ENCODE assay signal across 8 cellular contexts in genomic region chr1:111507411-111508201, GRCh38. TPM values are rescaled to one million over a fixed set of nuclear protein-coding genes. Genes with fewer than 3 reads are reported as not detected.
A peak's percentile ranks its signal among the peaks of the same experiment; 100 is the strongest.
DNase-seq lines count a peak whose midpoint lies in the region; ATAC-seq and TF ChIP-seq lines count a peak whose summit lies in the region.

No MANE protein-coding gene starts in this region.

- peak overlapping the region; percentile 72 to 86 (median 82) for H3K4me3 Mint-ChIP-seq in naive thymus-derived CD4-positive, alpha-beta T cell

- H3K9me3 ChIP-seq in esophagus squamous epithelium (no peaks in the 10 kb centered on the region), stomach (no peaks in the 10 kb centered on the region)
- no peaks in the 10 kb centered on the region for H3K9me3 ChIP-seq in naive thymus-derived CD4-positive, alpha-beta T cell (ENCODE audit: control insufficient read depth in 2 of 3, low read length in 3 of 3)

- peak in 2 of 4 donors; percentile 15 to 25 for TF ChIP-seq POLR2A in esophagus squamous epithelium (IDR thresholded peaks at IDR 0.05)
- TF ChIP-seq POLR2A in stomach (IDR thresholded peaks at IDR 0.05), result no peak

- H3K36me3 ChIP-seq in esophagus squamous epithelium (no peaks in the 10 kb centered on the region), stomach (no peaks in the 10 kb centered on the region)
- no peaks in the 10 kb centered on the region for H3K36me3 ChIP-seq in naive thymus-derived CD4-positive, alpha-beta T cell (ENCODE audit: control insufficient read depth in 2 of 3, insufficient read depth in 3 of 3, low read length in 3 of 3)

- H3K27ac ChIP-seq in esophagus squamous epithelium, result peak overlapping the region; percentile 85 to 98 (median 95)
- H3K27ac ChIP-seq in naive thymus-derived CD4-positive, alpha-beta T cell (ENCODE audit: low read depth, low read length), result peak overlapping the region; percentile 74
- peak overlapping the region; percentile 87 to 97 (median 91) for H3K27ac ChIP-seq in stomach

- H3K4me1 ChIP-seq in esophagus squamous epithelium (peaks cover 14 to 48% (median 31%) of the 10 kb centered on the region in 3 donors), stomach (peaks cover 22 to 76% (median 39%) of the 10 kb centered on the region in 4 donors)
- peaks cover 64 to 83% of the 10 kb centered on the region in 2 donors for H3K4me1 ChIP-seq in naive thymus-derived CD4-positive, alpha-beta T cell (ENCODE audit: control insufficient read depth in 2 of 2, insufficient read depth in 2 of 2, low read length in 2 of 2)

- peak overlapping the region in 8 of 9 donors; percentile 88 to 97 (median 94) for H3K27ac Mint-ChIP-seq in naive thymus-derived CD4-positive, alpha-beta T cell

- no peaks in the 10 kb centered on the region for H3K27me3 Mint-ChIP-seq in naive thymus-derived CD4-positive, alpha-beta T cell

- ATAC-seq in GM18517 (IDR thresholded peaks at IDR 0.05; ENCODE audit: unreplicated experiment), result peak; percentile 54
- peak; percentile 54 for ATAC-seq in HG02938 (IDR thresholded peaks at IDR 0.05; ENCODE audit: unreplicated experiment)
- peak; percentile 76 for ATAC-seq in naive thymus-derived CD4-positive, alpha-beta T cell

- POLR2A ChIA-PET in naive thymus-derived CD4-positive, alpha-beta T cell (lab: Charles Lee), result interaction anchor here (0.5 to 5.1 kb wide), 34 partner anchors 9 to 253 kb away, joined by 3 to 21 read pairs (median 5); partner anchors contain the start of genes C1orf162, DDX20, RAP1A and WDR77

- H3K9me3 Mint-ChIP-seq in naive thymus-derived CD4-positive, alpha-beta T cell, result no peaks in the 10 kb centered on the region

- CTCF ChIA-PET in naive thymus-derived CD4-positive, alpha-beta T cell (lab: Charles Lee), result interaction anchor here (0.5 to 4.6 kb wide), 47 partner anchors 9 to 262 kb away, joined by 3 to 83 read pairs (median 6); partner anchors contain the start of genes ATP5PB, C1orf162, DDX20 and RAP1A

- H3K27me3 ChIP-seq in esophagus squamous epithelium (no peaks in the 10 kb centered on the region), stomach (no peaks in the 10 kb centered on the region)
- H3K27me3 ChIP-seq in naive thymus-derived CD4-positive, alpha-beta T cell (ENCODE audit: control insufficient read depth in 2 of 2, insufficient read depth in 2 of 2, low read length in 2 of 2), result no peaks in the 10 kb centered on the region

- H3K4me3 ChIP-seq in esophagus squamous epithelium (peak overlapping the region; percentile 11 to 59 (median 38)), stomach (peak overlapping the region; percentile 22 to 37 (median 28))
- peak overlapping the region; percentile 53 for H3K4me3 ChIP-seq in naive thymus-derived CD4-positive, alpha-beta T cell (ENCODE audit: low read length)

- no peaks in the 10 kb centered on the region for H3K36me3 Mint-ChIP-seq in naive thymus-derived CD4-positive, alpha-beta T cell

- 9 to 17% methylated on average over 8 to 9 of the region's 15 CpGs for WGBS in esophagus squamous epithelium, 2 donors
- WGBS in stomach, 5 donors, result 13 to 21% (median 16%) methylated on average over 15 of the region's 15 CpGs

- intact Hi-C loops in esophagus squamous epithelium (cut with DNase I) (loop anchor here (5.0 to 10.0 kb wide), 2 partner anchors 150 to 237 kb away; no protein-coding TSS in a partner anchor), stomach (cut with DNase I; ENCODE audit: low total_unique reads) (loop anchor here (5.0 kb wide), 1 partner anchor 145 kb away; no protein-coding TSS in a partner anchor)
- intact Hi-C loops in naive thymus-derived CD4-positive, alpha-beta T cell (cut with micrococcal nuclease), result loop anchor here (1.0 to 5.0 kb wide), 20 partner anchors 9 to 262 kb away; partner anchors contain the start of genes ATP5PB (in 2 of the 2), DDX20 (in 2 of the 2), WDR77 (in 2 of the 2) and C1orf162 (in 1 of the 2)

- TF ChIP-seq CTCF in esophagus squamous epithelium (IDR thresholded peaks at IDR 0.05) (no peak), stomach (IDR thresholded peaks at IDR 0.05) (no peak)

- DNase-seq in NCI-H82 (lab: John Stamatoyannopoulos, UW) (peak; percentile 85), esophagus squamous epithelium (lab: John Stamatoyannopoulos, UW) (peak; percentile 31), stomach (peak; percentile 57), middle frontal gyrus (ENCODE audit: extremely low spot score, low spot score) (no peak)
- peak; percentile 61 for DNase-seq in activated CD8-positive, alpha-beta memory T cell treated with anti-CD3 and anti-CD28 coated beads, Interleukin-2, amount 50 U/mL, for 4 hours
- peak; percentile 35 to 62 (median 40) for DNase-seq in naive thymus-derived CD4-positive, alpha-beta T cell

- peaks cover 42 to 65% (median 60%) of the 10 kb centered on the region in 7 donors for H3K4me1 Mint-ChIP-seq in naive thymus-derived CD4-positive, alpha-beta T cell

- TF ChIP-seq EP300 in stomach (IDR thresholded peaks at IDR 0.05), result no peak

RNA-seq across cellular contexts. Expression of gene ADORA3, which starts 4.2 kb away (rescaled TPM):
- total RNA-seq in esophagus squamous epithelium (1 to 10 TPM in 2 of 4 donors, under 1 TPM in 2; 0.27 to 6.9 (median 3.1) TPM), stomach (10 to 100 TPM in 1 of 5 donors, 1 to 10 TPM in 2, under 1 TPM in 2; 0.29 to 44.3 (median 3.7) TPM)
- total RNA-seq in naive thymus-derived CD4-positive, alpha-beta T cell, result 1 to 10 TPM in 2 of 5 experiments, under 1 TPM in 1, not detected in 2; 0.66 to 1.6 (median 1.0) TPM
- not detected for polyA plus RNA-seq in naive thymus-derived CD4-positive, alpha-beta T cell
- polyA plus RNA-seq in stomach, result 1 to 10 TPM; 1.2 to 5.9 (median 4.7) TPM

RNA-seq across cellular contexts. Expression of gene TMIGD3, which starts 4.2 kb away (rescaled TPM):
- 1 to 10 TPM in 2 of 4 donors, not detected in 2; 2.9 to 3.2 TPM for total RNA-seq in esophagus squamous epithelium
- under 1 TPM in 1 of 5 experiments, not detected in 4; 0.41 TPM for total RNA-seq in naive thymus-derived CD4-positive, alpha-beta T cell
- polyA plus RNA-seq in naive thymus-derived CD4-positive, alpha-beta T cell, result not detected
- 1 to 10 TPM in 1 of 5 donors, not detected in 4; 7.6 TPM for total RNA-seq in stomach
- polyA plus RNA-seq in stomach, result 1 to 10 TPM; 1.2 to 6.5 (median 2.7) TPM

RNA-seq across cellular contexts. Expression of gene C1orf162, which starts 33.8 kb away (rescaled TPM):
- total RNA-seq in esophagus squamous epithelium, result 10 to 100 TPM in 2 of 4 donors, 1 to 10 TPM in 2; 1.8 to 15.8 (median 8.6) TPM
- total RNA-seq in naive thymus-derived CD4-positive, alpha-beta T cell, result 100 to 1,000 TPM in 2 of 5 experiments, 10 to 100 TPM in 3; 15.3 to 117 (median 95.2) TPM
- polyA plus RNA-seq in naive thymus-derived CD4-positive, alpha-beta T cell, result 100 to 1,000 TPM; 330 to 407 TPM
- total RNA-seq in stomach, result 10 to 100 TPM in 2 of 5 donors, 1 to 10 TPM in 3; 2.2 to 19.0 (median 3.2) TPM
- polyA plus RNA-seq in stomach, result 10 to 100 TPM; 12.3 to 18.3 (median 17.1) TPM

RNA-seq across cellular contexts. Expression of gene ATP5PB, which starts 58.3 kb away (rescaled TPM):
- total RNA-seq in esophagus squamous epithelium, result 100 to 1,000 TPM; 201 to 318 (median 243) TPM
- 100 to 1,000 TPM in 2 of 5 experiments, 10 to 100 TPM in 3; 64.9 to 298 (median 98.7) TPM for total RNA-seq in naive thymus-derived CD4-positive, alpha-beta T cell
- 100 to 1,000 TPM; 280 to 437 TPM for polyA plus RNA-seq in naive thymus-derived CD4-positive, alpha-beta T cell
- total RNA-seq in stomach, result 100 to 1,000 TPM in 3 of 5 donors, 10 to 100 TPM in 2; 21.6 to 362 (median 190) TPM
- 100 to 1,000 TPM; 207 to 373 (median 332) TPM for polyA plus RNA-seq in stomach

RNA-seq across cellular contexts. Expression of gene WDR77, which starts 58.5 kb away (rescaled TPM):
- 10 to 100 TPM; 28.7 to 44.3 (median 38.7) TPM for total RNA-seq in esophagus squamous epithelium
- 10 to 100 TPM; 20.7 to 39.9 (median 29.5) TPM for total RNA-seq in naive thymus-derived CD4-positive, alpha-beta T cell
- polyA plus RNA-seq in naive thymus-derived CD4-positive, alpha-beta T cell, result 10 to 100 TPM; 42.4 to 44.7 TPM
- 10 to 100 TPM in 4 of 5 donors, 1 to 10 TPM in 1; 5.8 to 31.2 (median 13.8) TPM for total RNA-seq in stomach
- 10 to 100 TPM; 18.5 to 25.3 (median 25.1) TPM for polyA plus RNA-seq in stomach
